ENCODE assay signal across 19 cellular contexts in the genomic region with DNA sequence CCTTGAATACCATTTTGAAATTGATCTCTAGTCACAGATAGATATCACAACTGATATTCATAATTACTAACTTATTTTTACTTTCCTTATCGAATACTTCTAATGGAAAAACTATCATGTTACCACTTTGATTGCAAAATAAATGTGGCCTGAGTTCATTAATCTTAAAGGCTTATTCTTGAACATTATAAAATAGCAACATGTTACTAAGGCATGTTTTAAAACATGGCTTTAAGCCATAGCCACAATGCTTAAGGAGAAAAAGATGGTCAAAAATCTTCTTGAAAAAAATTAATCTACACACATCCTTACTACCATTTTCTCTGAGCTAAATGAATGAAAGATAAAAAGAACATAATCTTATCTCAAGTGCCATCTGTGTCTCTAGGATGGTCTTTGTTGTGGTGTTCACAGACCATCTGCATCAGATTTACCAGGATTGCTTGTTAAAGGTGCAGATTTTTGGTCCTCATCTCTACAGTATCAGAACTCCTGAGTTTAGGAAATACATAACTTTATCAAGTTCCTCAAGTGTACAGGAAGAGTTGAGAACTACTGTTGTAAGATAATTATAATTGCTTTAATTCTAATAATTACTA.
"Had no signal": no experiment of that assay in that cellular context is flagged by ENCODE, and none has a peak within 500 bp of the region (broad histone marks: within the 10 kb centered on the region; RNA-seq: fewer than 3 reads in every experiment).

No MANE protein-coding gene starts in this region.

- H3K4me1 ChIP-seq: breast epithelium, testis had no signal

- H3K4me3 ChIP-seq: breast epithelium, left ventricle myocardium inferior, stomach, testis, upper lobe of left lung had no signal

- H3K27me3 Mint-ChIP-seq: activated naive CD8-positive, alpha-beta T cell treated with anti-CD3 and anti-CD28 coated beads, Interleukin-2, amount 50 U/mL, for 24 hours had no signal

- H3K4me3 Mint-ChIP-seq: activated naive CD4-positive, alpha-beta T cell treated with anti-CD3 and anti-CD28 coated beads for 36 hours; activated naive CD8-positive, alpha-beta T cell treated with anti-CD3 and anti-CD28 coated beads, Interleukin-2, amount 50 U/mL, for 24 hours; natural killer cell had no signal

- H3K27ac ChIP-seq: breast epithelium, left ventricle myocardium inferior, neutrophil, stomach, testis, upper lobe of left lung had no signal

- H3K9me3 ChIP-seq: breast epithelium, left ventricle myocardium inferior, neutrophil, stomach, testis, upper lobe of left lung had no signal

- H3K36me3 ChIP-seq: breast epithelium, left ventricle myocardium inferior, neutrophil, stomach, upper lobe of left lung had no signal

- H3K9me3 Mint-ChIP-seq: activated naive CD4-positive, alpha-beta T cell treated with anti-CD3 and anti-CD28 coated beads for 36 hours; activated naive CD8-positive, alpha-beta T cell treated with anti-CD3 and anti-CD28 coated beads, Interleukin-2, amount 50 U/mL, for 24 hours; activated T-helper 2 cell treated with anti-CD3 and anti-CD28 coated beads, Interferon-gamma antibody, Interleukin-2, Interleukin-4, amounts not matched to agents 10 μg/mL and 5 μg/mL and 100 μg/mL, durations not matched to agents 14 hours and 24 hours and 36 hours; natural killer cell had no signal

- DNase-seq: activated CD4-positive, CD25-positive, alpha-beta regulatory T cell treated with anti-CD3 and anti-CD28 coated beads, Interleukin-2, amount 50 U/mL, for 72 hours; activated naive CD4-positive, alpha-beta T cell treated with anti-CD3 and anti-CD28 coated beads for 36 hours; activated naive CD8-positive, alpha-beta T cell treated with anti-CD3 and anti-CD28 coated beads, Interleukin-2, amount 50 U/mL, for 24 hours; activated T-cell treated with anti-CD3 and anti-CD28 coated beads, Interleukin-2, amount 50 U/mL, for 1 hour; aorta; cerebellar nuclear complex; effector CD8-positive, alpha-beta T cell; hippocampal formation; left ventricle myocardium inferior; mesenchymal stem cell; natural killer cell; stimulated activated CD4-positive, alpha-beta T cell treated with anti-CD3 and anti-CD28 coated beads, Interleukin-1b, Interleukin-23, amount 100 ng/mL, for 48 hours; stomach; T1000; testis; upper lobe of left lung had no signal

- H3K27me3 ChIP-seq: breast epithelium, neutrophil, stomach, testis, upper lobe of left lung had no signal

- H3K36me3 Mint-ChIP-seq: natural killer cell had no signal

- H3K27ac Mint-ChIP-seq: activated naive CD4-positive, alpha-beta T cell treated with anti-CD3 and anti-CD28 coated beads for 36 hours; activated naive CD8-positive, alpha-beta T cell treated with anti-CD3 and anti-CD28 coated beads, Interleukin-2, amount 50 U/mL, for 24 hours; activated T-helper 2 cell treated with anti-CD3 and anti-CD28 coated beads, Interferon-gamma antibody, Interleukin-2, Interleukin-4, amounts not matched to agents 10 μg/mL and 5 μg/mL and 100 μg/mL, durations not matched to agents 14 hours and 24 hours and 36 hours; natural killer cell had no signal
